In the genomic region with DNA sequence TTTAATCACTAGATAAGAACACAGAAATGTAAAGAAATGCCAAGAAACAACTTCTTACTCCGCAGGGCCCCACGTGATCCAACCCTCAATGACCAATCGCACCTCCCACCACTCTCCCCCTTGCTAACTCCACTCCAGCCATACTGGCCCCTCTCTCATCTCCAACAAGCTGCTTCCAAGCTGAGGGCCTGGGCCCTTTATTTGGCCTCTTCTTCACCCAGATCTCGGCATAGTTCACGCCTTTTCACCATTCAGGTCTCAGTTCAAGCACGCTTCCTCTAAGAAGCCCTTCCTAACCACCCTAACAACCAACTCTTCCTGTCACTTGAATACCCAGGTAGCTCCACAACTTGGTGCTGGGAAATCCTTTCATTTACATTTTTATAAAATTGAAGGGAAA, we compare ENCODE assay signal across 1 cellular context.
TF ChIP-seq lines count a peak whose summit lies in the region.

No MANE protein-coding gene starts in this region.

TF ChIP-seq in HepG2, 621 proteins besides CTCF, POLR2A, EP300 and RAD21 (continued from another document):
- TF ChIP-seq, protein P1, sequence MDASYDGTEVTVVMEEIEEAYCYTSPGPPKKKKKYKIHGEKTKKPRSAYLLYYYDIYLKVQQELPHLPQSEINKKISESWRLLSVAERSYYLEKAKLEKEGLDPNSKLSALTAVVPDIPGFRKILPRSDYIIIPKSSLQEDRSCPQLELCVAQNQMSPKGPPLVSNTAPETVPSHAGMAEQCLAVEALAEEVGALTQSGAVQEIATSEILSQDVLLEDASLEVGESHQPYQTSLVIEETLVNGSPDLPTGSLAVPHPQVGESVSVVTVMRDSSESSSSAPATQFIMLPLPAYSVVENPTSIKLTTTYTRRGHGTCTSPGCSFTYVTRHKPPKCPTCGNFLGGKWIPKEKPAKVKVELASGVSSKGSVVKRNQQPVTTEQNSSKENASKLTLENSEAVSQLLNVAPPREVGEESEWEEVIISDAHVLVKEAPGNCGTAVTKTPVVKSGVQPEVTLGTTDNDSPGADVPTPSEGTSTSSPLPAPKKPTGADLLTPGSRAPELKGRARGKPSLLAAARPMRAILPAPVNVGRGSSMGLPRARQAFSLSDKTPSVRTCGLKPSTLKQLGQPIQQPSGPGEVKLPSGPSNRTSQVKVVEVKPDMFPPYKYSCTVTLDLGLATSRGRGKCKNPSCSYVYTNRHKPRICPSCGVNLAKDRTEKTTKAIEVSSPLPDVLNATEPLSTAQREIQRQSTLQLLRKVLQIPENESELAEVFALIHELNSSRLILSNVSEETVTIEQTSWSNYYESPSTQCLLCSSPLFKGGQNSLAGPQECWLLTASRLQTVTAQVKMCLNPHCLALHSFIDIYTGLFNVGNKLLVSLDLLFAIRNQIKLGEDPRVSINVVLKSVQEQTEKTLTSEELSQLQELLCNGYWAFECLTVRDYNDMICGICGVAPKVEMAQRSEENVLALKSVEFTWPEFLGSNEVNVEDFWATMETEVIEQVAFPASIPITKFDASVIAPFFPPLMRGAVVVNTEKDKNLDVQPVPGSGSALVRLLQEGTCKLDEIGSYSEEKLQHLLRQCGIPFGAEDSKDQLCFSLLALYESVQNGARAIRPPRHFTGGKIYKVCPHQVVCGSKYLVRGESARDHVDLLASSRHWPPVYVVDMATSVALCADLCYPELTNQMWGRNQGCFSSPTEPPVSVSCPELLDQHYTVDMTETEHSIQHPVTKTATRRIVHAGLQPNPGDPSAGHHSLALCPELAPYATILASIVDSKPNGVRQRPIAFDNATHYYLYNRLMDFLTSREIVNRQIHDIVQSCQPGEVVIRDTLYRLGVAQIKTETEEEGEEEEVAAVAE (CRISPR knock-in tag; IDR thresholded peaks at IDR 0.05; ENCODE audit: borderline replicate concordance), result no peak
- TF ChIP-seq ZSCAN5A (CRISPR knock-in tag; IDR thresholded peaks at IDR 0.05; ENCODE audit: borderline replicate concordance) (no peak), KLF12 (CRISPR knock-in tag; IDR thresholded peaks at IDR 0.05; ENCODE audit: borderline replicate concordance) (no peak), SMAD1 (CRISPR knock-in tag; IDR thresholded peaks at IDR 0.05; ENCODE audit: borderline replicate concordance, low read depth) (no peak), ZNF577 (CRISPR knock-in tag; IDR thresholded peaks at IDR 0.05; ENCODE audit: borderline replicate concordance, low read depth) (no peak), CENPBD1 (CRISPR knock-in tag; IDR thresholded peaks at IDR 0.05; ENCODE audit: borderline replicate concordance, low read depth) (no peak), SRSF4 (IDR thresholded peaks at IDR 0.05; ENCODE audit: low read depth, low read length, poor library complexity, severe bottlenecking) (no peak), ZFP36L2 (CRISPR knock-in tag; IDR thresholded peaks at IDR 0.05) (no peak), RBM22 (optimal IDR thresholded peaks at IDR 0.05; ENCODE audit: low read length) (peak; percentile 95), ATF3 (CRISPR knock-in tag; IDR thresholded peaks at IDR 0.05) (no peak)
